16 cellular contexts compared by ENCODE assay signal in the genomic region with DNA sequence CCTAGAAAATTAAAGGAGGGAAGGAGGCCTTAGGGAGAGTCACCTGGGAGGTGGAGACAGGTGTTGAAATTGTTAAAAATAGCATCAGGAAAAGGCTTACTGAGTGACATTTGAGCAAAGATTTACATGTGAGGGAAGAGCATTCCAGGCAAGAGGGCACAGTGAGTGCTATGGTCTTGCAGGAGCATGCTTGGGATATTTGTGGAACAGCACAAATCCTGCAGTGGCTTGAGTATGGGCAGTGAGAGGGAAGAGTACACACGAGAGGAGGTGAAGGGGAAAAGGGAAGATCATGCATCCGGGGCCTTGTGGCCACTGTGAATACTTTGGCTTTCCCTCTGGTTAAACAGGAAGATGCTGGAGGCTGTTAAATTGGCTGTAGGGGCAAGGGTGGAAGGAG. TPM values are rescaled to one million over a fixed set of nuclear protein-coding genes. Genes with fewer than 3 reads are reported as not detected.
DNase-seq lines count a peak whose midpoint lies in the region; ATAC-seq and TF ChIP-seq lines count a peak whose summit lies in the region.
"Had no signal": no experiment of that assay in that cellular context is flagged by ENCODE, and none has a peak within 500 bp of the region (broad histone marks: within the 10 kb centered on the region; RNA-seq: fewer than 3 reads in every experiment).

No MANE protein-coding gene starts in this region.

- H3K9ac ChIP-seq in adipocyte (ENCODE audit: low read length): no peak overlapping the region

- no peaks in the 10 kb centered on the region for H4K20me1 ChIP-seq in OCI-LY7 (ENCODE audit: insufficient read depth, low read length)

- H2AFZ ChIP-seq in OCI-LY7 (ENCODE audit: low read length): no peak overlapping the region

- H3K4me1 ChIP-seq in adipocyte (ENCODE audit: control insufficient read depth, insufficient read depth, low read length): peaks cover 15% of the 10 kb centered on the region
- peaks cover 10% of the 10 kb centered on the region for H3K4me1 ChIP-seq in iPS DF 6.9 (ENCODE audit: control insufficient read depth, insufficient read depth, low read length)
- peaks cover 6% of the 10 kb centered on the region for H3K4me1 ChIP-seq in upper lobe of right lung
- peaks cover 2% of the 10 kb centered on the region for H3K4me1 ChIP-seq in OCI-LY7 (ENCODE audit: insufficient read depth, low read length, poor library complexity, severe bottlenecking)

- peak; percentile 75 for ATAC-seq in upper lobe of right lung
- ATAC-seq: HepG2, PC-3 had no signal

- no peaks in the 10 kb centered on the region for H3K79me2 ChIP-seq in OCI-LY7 (ENCODE audit: insufficient read depth, low read depth, low read length)

- H3K4me3 ChIP-seq in adipocyte (ENCODE audit: low read length): no peak overlapping the region
- no peak overlapping the region for H3K4me3 ChIP-seq in iPS DF 6.9 (ENCODE audit: low read length)
- no peak overlapping the region for H3K4me3 ChIP-seq in upper lobe of right lung
- no peak overlapping the region for H3K4me3 ChIP-seq in OCI-LY7 (ENCODE audit: low read depth, low read length, poor library complexity, severe bottlenecking)
- H3K4me3 ChIP-seq: MG63, SK-N-MC had no signal

- H3K9me3 ChIP-seq in adipocyte (ENCODE audit: control insufficient read depth, low read length): no peaks in the 10 kb centered on the region
- H3K9me3 ChIP-seq in iPS DF 6.9 (ENCODE audit: control insufficient read depth, insufficient read depth, low read length): no peaks in the 10 kb centered on the region
- no peaks in the 10 kb centered on the region for H3K9me3 ChIP-seq in upper lobe of right lung
- H3K9me3 ChIP-seq in OCI-LY7 (ENCODE audit: low read length): no peaks in the 10 kb centered on the region
- H3K9me3 ChIP-seq: MG63 had no signal

- H3K9me2 ChIP-seq in OCI-LY7 (ENCODE audit: insufficient read depth, low read length): no peaks in the 10 kb centered on the region

- CTCF ChIA-PET in OCI-LY7 (lab: Charles Lee; ENCODE audit: unreplicated experiment): no interaction called here

- BruUV-seq in OCI-LY7 (replicated peaks; lab: Mats Ljungman, UMichigan): no TSS peak

- WGBS in iPS DF 6.9 (ENCODE audit: insufficient coverage, insufficient read length): no CpG with 5 or more reads among the region's 2 CpGs

- no peak overlapping the region for H3K4me2 ChIP-seq in OCI-LY7 (ENCODE audit: low read length)

- TF ChIP-seq CTCF in upper lobe of right lung (IDR thresholded peaks at IDR 0.05) (no peak), OCI-LY7 (conservative IDR thresholded peaks at IDR 0.05; ENCODE audit: low read length) (no peak)

- DNase-seq in NCI-H2081 treated with DMSO at 0.1 percent for 48 hours (lab: John Stamatoyannopoulos, UW) (peak; percentile 26), NCI-H2081 (lab: John Stamatoyannopoulos, UW) (no peak), adipocyte (ENCODE audit: low read depth) (peak; percentile 36), iPS DF 6.9 (ENCODE audit: low read depth, low spot score) (no peak), upper lobe of right lung (no peak), DMS79 treated with DMSO at 0.1 percent for 48 hours (lab: John Stamatoyannopoulos, UW) (no peak), OCI-LY7 (ENCODE audit: low spot score) (no peak), MV-4-11 (lab: John Stamatoyannopoulos, UW) (no peak)
- DNase-seq: DMS153, MG63, NCI-H1105, NCI-H226, PC-3 had no signal

- intact Hi-C loops in upper lobe of right lung (cut with DNase I): no loop called here
- intact Hi-C loops in OCI-LY7 (cut with micrococcal nuclease; ENCODE audit: unreplicated experiment): no loop called here

- POLR2A ChIA-PET in OCI-LY7 (lab: Charles Lee): no interaction called here

- peak overlapping the region; percentile 62 for H3K27ac ChIP-seq in iPS DF 6.9 (ENCODE audit: low read length)
- no peak overlapping the region for H3K27ac ChIP-seq in upper lobe of right lung
- H3K27ac ChIP-seq in OCI-LY7 (ENCODE audit: low read depth, low read length, poor library complexity, severe bottlenecking): no peak overlapping the region
- H3K27ac ChIP-seq: C4-2B, SK-N-MC had no signal

- H3K36me3 ChIP-seq in adipocyte (ENCODE audit: control insufficient read depth, insufficient read depth, low read length, severe bottlenecking) (peaks cover 33% of the 10 kb centered on the region), iPS DF 6.9 (ENCODE audit: control insufficient read depth, insufficient read depth, low read length) (no peaks in the 10 kb centered on the region), upper lobe of right lung (peaks cover 5% of the 10 kb centered on the region), OCI-LY7 (ENCODE audit: insufficient read depth, low read length) (no peaks in the 10 kb centered on the region)
- H3K36me3 ChIP-seq: MG63 had no signal

- H3K27me3 ChIP-seq in adipocyte (replicated peaks; ENCODE audit: control insufficient read depth, insufficient read depth, low read length) (no peaks in the 10 kb centered on the region), iPS DF 6.9 (ENCODE audit: control insufficient read depth, insufficient read depth, low read length) (no peaks in the 10 kb centered on the region), upper lobe of right lung (no peaks in the 10 kb centered on the region)
- H3K27me3 ChIP-seq: MG63 had no signal

RNA-seq across cellular contexts. Expression of a gene that starts 36.6 kb away (rescaled TPM):
- 5.5 TPM for total RNA-seq in upper lobe of right lung
- total RNA-seq in OCI-LY7 (2014; rRNA removed; shearing (Covaris generic)): 1.4 and 1.6 TPM in 2 replicates
- 1.8 and 2.7 TPM in 2 replicates for total RNA-seq in OCI-LY7 (2022)

Comparison
In these comparisons a context has a peak if more than half of its experiments do, and no peak if none do; other contexts are left out.
1. DNase-seq: peak in NCI-H2081 treated with DMSO at 0.1 percent for 48 hours (single experiment) and adipocyte (single experiment); none in NCI-H2081 (0 of 2), iPS DF 6.9 (single experiment), upper lobe of right lung (single experiment), DMS79 treated with DMSO at 0.1 percent for 48 hours (single experiment), OCI-LY7 (single experiment) and MV-4-11 (single experiment).